ENCODE assay signal across 1 cellular context in genomic region chr5:132426525-132427138, GRCh38.
A peak's percentile ranks its signal among the peaks of the same experiment; 100 is the strongest.
TF ChIP-seq lines count a peak whose summit lies in the region.

No MANE protein-coding gene starts in this region.

TF ChIP-seq in K562, 482 proteins besides CTCF, POLR2A, EP300 and RAD21 (continued from another document and continues in another):
- TF ChIP-seq MGA (IDR thresholded peaks at IDR 0.05) (peak; percentile 94), POLR3A (IDR thresholded peaks at IDR 0.05; ENCODE audit: borderline replicate concordance, extremely low read depth, insufficient read depth, insufficient read length) (no peak), ESRRA (IDR thresholded peaks at IDR 0.05; ENCODE audit: borderline replicate concordance, low read depth) (peak; percentile 69), ZNF507 (tag; conservative IDR thresholded peaks at IDR 0.05) (no peak), FOXJ3 (CRISPR knock-in tag; IDR thresholded peaks at IDR 0.05) (peak; percentile 85), ZC3H11A (IDR thresholded peaks at IDR 0.05; ENCODE audit: low read depth, low read length) (peak; percentile 40; the same call in 1 of the 2 replicates), TCF3 (CRISPR knock-in tag; IDR thresholded peaks at IDR 0.05) (peak; percentile 89), ZNF584 (CRISPR knock-in tag; IDR thresholded peaks at IDR 0.05; ENCODE audit: low read depth) (peak; percentile 85; the same call in 1 of the 2 replicates), ZNF668 (CRISPR knock-in tag; IDR thresholded peaks at IDR 0.05) (0 out of 2 replicates have a peak, but pooled peaks have one; percentile 59), ETV1 (tag; conservative IDR thresholded peaks at IDR 0.05; ENCODE audit: low read depth) (peak; percentile 98), TCFL5 (CRISPR knock-in tag; conservative IDR thresholded peaks at IDR 0.05) (no peak), NFE2L1 (tag; IDR thresholded peaks at IDR 0.05; ENCODE audit: borderline replicate concordance, low read depth) (peak; percentile 59), SMARCE1 (IDR thresholded peaks at IDR 0.05) (peak; percentile 95), THAP12 (CRISPR knock-in tag; IDR thresholded peaks at IDR 0.05) (no peak), RFX1 (IDR thresholded peaks at IDR 0.05) (peak; percentile 85), PHB (CRISPR knock-in tag; IDR thresholded peaks at IDR 0.05) (no peak), ATF4 (CRISPR knock-in tag; IDR thresholded peaks at IDR 0.05) (peak; percentile 67; the same call in 1 of the 2 replicates), SMC3 (conservative IDR thresholded peaks at IDR 0.05; ENCODE audit: insufficient read depth, low read depth, low read length) (0 out of 2 replicates have a peak, but pooled peaks have one; percentile 22), ZNF212 (CRISPR knock-in tag; IDR thresholded peaks at IDR 0.05) (no peak), CREB3L1 (IDR thresholded peaks at IDR 0.05; ENCODE audit: borderline replicate concordance, low read depth) (no peak), DIDO1 (tag; IDR thresholded peaks at IDR 0.05; ENCODE audit: low read depth) (0 out of 2 replicates have a peak, but pooled peaks have one; percentile 29), RBM34 (IDR thresholded peaks at IDR 0.05; ENCODE audit: borderline replicate concordance, insufficient read depth, low read length) (no peak), NBN (IDR thresholded peaks at IDR 0.05; ENCODE audit: low read depth) (peak; percentile 87; the same call in 1 of the 2 replicates), CHD7 (IDR thresholded peaks at IDR 0.05; ENCODE audit: low read depth, low read length) (no peak), CREB1 (IDR thresholded peaks at IDR 0.05) (no peak; the same call in 1 of the 2 replicates), CREB1 (CRISPR knock-in tag; IDR thresholded peaks at IDR 0.05) (peak; percentile 56; the same call in 1 of the 2 replicates)
